In the genomic region with DNA sequence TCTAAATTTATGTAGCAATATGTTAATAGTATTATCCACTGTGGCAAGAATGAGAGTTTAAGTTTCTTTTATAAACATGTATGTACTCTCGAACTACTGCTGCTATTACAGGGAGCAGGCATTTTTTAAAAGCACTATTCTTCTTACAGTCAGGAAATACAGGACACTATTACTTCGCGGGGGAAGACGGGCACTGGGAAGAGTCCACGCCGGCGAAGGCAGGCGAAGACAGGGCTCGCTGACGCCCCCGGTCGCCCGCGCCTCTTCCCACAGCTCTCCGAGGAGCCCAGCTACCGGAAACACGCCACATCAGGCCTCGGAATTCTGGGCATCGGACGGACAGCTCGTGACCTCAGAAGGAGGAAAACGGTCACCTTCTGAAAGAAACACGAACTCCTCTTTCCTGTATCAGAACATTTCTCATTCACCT, we compare ENCODE assay signal across 1 cellular context.
A peak's percentile ranks its signal among the peaks of the same experiment; 100 is the strongest.
TF ChIP-seq lines count a peak whose summit lies in the region.

No MANE protein-coding gene starts in this region.

TF ChIP-seq in H1, 55 proteins besides CTCF, POLR2A, EP300 and RAD21:
- TF ChIP-seq BACH1 (IDR thresholded peaks at IDR 0.05; ENCODE audit: low read length) (no peak), CBX8 (IDR thresholded peaks at IDR 0.05; ENCODE audit: borderline replicate concordance, low read depth, low read length) (no peak), CHD2 (IDR thresholded peaks at IDR 0.05; ENCODE audit: low read length) (no peak), TAF1 (IDR thresholded peaks at IDR 0.05; ENCODE audit: low read depth, low read length) (no peak), YY1 (IDR thresholded peaks at IDR 0.05; ENCODE audit: low read depth, low read length) (no peak), KDM1A (IDR thresholded peaks at IDR 0.05; ENCODE audit: borderline replicate concordance, low read length) (no peak), SRF (IDR thresholded peaks at IDR 0.05; ENCODE audit: low read depth, low read length) (no peak), ATF3 (IDR thresholded peaks at IDR 0.05; ENCODE audit: insufficient read depth, low read depth, low read length) (no peak), HDAC2 (IDR thresholded peaks at IDR 0.05; ENCODE audit: borderline replicate concordance in 1 of 2, low read depth in 2 of 2, low read length in 2 of 2) (0 out of 4 replicates have a peak, but pooled peaks of 1 of the 2 experiments have one; percentile 29), RFX5 (IDR thresholded peaks at IDR 0.05; ENCODE audit: borderline replicate concordance, low read depth, low read length) (no peak), BRCA1 (IDR thresholded peaks at IDR 0.05; ENCODE audit: low read depth, low read length) (no peak), CREB1 (IDR thresholded peaks at IDR 0.05) (no peak), HDAC6 (IDR thresholded peaks at IDR 0.05; ENCODE audit: low read depth, low read length) (no peak), PHF8 (conservative IDR thresholded peaks at IDR 0.05; ENCODE audit: low read depth, low read length) (no peak), TCF12 (IDR thresholded peaks at IDR 0.05; ENCODE audit: low read depth, low read length) (no peak), POLR2AphosphoS5 (IDR thresholded peaks at IDR 0.05; ENCODE audit: low read depth, low read length) (no peak), RXRA (IDR thresholded peaks at IDR 0.05; ENCODE audit: insufficient read depth, low read depth, low read length) (no peak), ZNF274 (IDR thresholded peaks at IDR 0.05; ENCODE audit: borderline replicate concordance, extremely low read depth, low read length) (no peak), RNF2 (IDR thresholded peaks at IDR 0.05; ENCODE audit: borderline replicate concordance, low read depth, low read length, missing control alignments, poor library complexity, severe bottlenecking) (no peak), KDM5A (IDR thresholded peaks at IDR 0.05; ENCODE audit: low read length) (no peak), GABPA (IDR thresholded peaks at IDR 0.05; ENCODE audit: borderline replicate concordance, insufficient read depth, low read length) (peak; percentile 71; the same call in 1 of the 2 replicates), MAX (IDR thresholded peaks at IDR 0.05) (no peak), CTBP2 (IDR thresholded peaks at IDR 0.05; ENCODE audit: borderline replicate concordance, insufficient read depth, insufficient read length, low read length) (no peak), POU5F1 (IDR thresholded peaks at IDR 0.05; ENCODE audit: low read depth, low read length) (no peak), SP2 (IDR thresholded peaks at IDR 0.05; ENCODE audit: low read length) (no peak), SUZ12 (IDR thresholded peaks at IDR 0.05; ENCODE audit: low read length) (no peak), SAP30 (IDR thresholded peaks at IDR 0.05; ENCODE audit: insufficient read depth, insufficient replicate concordance, low read length) (peak; percentile 83), CHD1 (IDR thresholded peaks at IDR 0.05; ENCODE audit: low read depth, low read length) (no peak), EZH2 (IDR thresholded peaks at IDR 0.05; ENCODE audit: low read depth, low read length, severe bottlenecking) (no peak), KDM4A (IDR thresholded peaks at IDR 0.05; ENCODE audit: low read depth, low read length, severe bottlenecking) (no peak), BCL11A (IDR thresholded peaks at IDR 0.05; ENCODE audit: low read depth in 2 of 2, low read length in 2 of 2) (no peak), TEAD4 (IDR thresholded peaks at IDR 0.05; ENCODE audit: low read depth, low read length) (no peak), ASH2L (IDR thresholded peaks at IDR 0.05; ENCODE audit: low read length) (no peak)
- TF ChIP-seq, protein P1, sequence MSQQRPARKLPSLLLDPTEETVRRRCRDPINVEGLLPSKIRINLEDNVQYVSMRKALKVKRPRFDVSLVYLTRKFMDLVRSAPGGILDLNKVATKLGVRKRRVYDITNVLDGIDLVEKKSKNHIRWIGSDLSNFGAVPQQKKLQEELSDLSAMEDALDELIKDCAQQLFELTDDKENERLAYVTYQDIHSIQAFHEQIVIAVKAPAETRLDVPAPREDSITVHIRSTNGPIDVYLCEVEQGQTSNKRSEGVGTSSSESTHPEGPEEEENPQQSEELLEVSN (IDR thresholded peaks at IDR 0.05), result peak; percentile 56
- TF ChIP-seq, protein P2, sequence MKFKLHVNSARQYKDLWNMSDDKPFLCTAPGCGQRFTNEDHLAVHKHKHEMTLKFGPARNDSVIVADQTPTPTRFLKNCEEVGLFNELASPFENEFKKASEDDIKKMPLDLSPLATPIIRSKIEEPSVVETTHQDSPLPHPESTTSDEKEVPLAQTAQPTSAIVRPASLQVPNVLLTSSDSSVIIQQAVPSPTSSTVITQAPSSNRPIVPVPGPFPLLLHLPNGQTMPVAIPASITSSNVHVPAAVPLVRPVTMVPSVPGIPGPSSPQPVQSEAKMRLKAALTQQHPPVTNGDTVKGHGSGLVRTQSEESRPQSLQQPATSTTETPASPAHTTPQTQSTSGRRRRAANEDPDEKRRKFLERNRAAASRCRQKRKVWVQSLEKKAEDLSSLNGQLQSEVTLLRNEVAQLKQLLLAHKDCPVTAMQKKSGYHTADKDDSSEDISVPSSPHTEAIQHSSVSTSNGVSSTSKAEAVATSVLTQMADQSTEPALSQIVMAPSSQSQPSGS (IDR thresholded peaks at IDR 0.05; ENCODE audit: low read length), result no peak
- TF ChIP-seq, protein P3, sequence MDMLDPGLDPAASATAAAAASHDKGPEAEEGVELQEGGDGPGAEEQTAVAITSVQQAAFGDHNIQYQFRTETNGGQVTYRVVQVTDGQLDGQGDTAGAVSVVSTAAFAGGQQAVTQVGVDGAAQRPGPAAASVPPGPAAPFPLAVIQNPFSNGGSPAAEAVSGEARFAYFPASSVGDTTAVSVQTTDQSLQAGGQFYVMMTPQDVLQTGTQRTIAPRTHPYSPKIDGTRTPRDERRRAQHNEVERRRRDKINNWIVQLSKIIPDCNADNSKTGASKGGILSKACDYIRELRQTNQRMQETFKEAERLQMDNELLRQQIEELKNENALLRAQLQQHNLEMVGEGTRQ (IDR thresholded peaks at IDR 0.05; ENCODE audit: low read length), result no peak
